11 cellular contexts compared by ENCODE assay signal in the genomic region with DNA sequence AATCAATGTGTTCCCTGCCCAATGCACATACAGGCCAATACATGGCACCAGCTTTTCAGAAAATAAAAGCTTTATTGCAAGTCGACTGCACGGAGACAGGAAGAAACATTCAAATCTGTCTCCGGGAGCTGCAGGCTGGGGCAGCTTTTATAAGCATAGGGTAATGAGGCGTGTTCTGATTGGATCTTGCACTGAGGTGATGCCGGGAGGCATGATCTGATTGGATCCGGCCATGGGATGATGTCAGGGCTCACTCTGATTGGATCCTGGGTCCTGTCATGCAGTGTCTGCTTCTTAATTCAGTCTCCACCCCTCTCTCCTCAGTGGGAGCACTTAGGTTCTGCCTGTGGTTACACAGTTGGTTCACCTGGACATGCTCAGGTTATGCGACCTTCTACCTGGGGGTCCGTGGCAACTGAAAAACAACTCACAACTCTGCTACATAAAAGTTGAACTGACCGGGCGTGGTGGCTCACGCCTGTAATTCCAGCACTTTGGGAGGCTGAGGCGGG. TPM values are rescaled to one million over a fixed set of nuclear protein-coding genes. Genes with fewer than 3 reads are reported as not detected.
DNase-seq lines count a peak whose midpoint lies in the region; ATAC-seq and TF ChIP-seq lines count a peak whose summit lies in the region.
"Had no signal": no experiment of that assay in that cellular context is flagged by ENCODE, and none has a peak within 500 bp of the region (broad histone marks: within the 10 kb centered on the region; RNA-seq: fewer than 3 reads in every experiment).

No MANE protein-coding gene starts in this region.

- no peak overlapping the region for H3K27ac ChIP-seq in adrenal gland
- H3K27ac ChIP-seq: thoracic aorta had no signal

- H3K4me1 ChIP-seq in adrenal gland (replicated peaks in 1 of 2) = no peaks in the 10 kb centered on the region

- peaks cover 6% of the 10 kb centered on the region for H3K27me3 Mint-ChIP-seq in activated naive CD8-positive, alpha-beta T cell treated with anti-CD3 and anti-CD28 coated beads for 36 hours

- peak overlapping the region in 1 of 2 donors; percentile 57 for H3K27ac Mint-ChIP-seq in activated naive CD4-positive, alpha-beta T cell treated with anti-CD3 and anti-CD28 coated beads, Interleukin-2, amount 50 U/mL, for 72 hours
- H3K27ac Mint-ChIP-seq in activated naive CD8-positive, alpha-beta T cell treated with anti-CD3 and anti-CD28 coated beads for 36 hours = no peak overlapping the region
- no peak overlapping the region for H3K27ac Mint-ChIP-seq in stimulated activated effector memory CD8-positive, alpha-beta T cell treated with anti-CD3 and anti-CD28 coated beads, Interleukin-12 subunit alpha, Interleukin-12 subunit beta, amount 100 ng/mL, for 72 hours

- H3K9me3 Mint-ChIP-seq in activated naive CD4-positive, alpha-beta T cell treated with anti-CD3 and anti-CD28 coated beads, Interleukin-2, amount 50 U/mL, for 72 hours = no peaks in the 10 kb centered on the region
- no peaks in the 10 kb centered on the region for H3K9me3 Mint-ChIP-seq in activated naive CD8-positive, alpha-beta T cell treated with anti-CD3 and anti-CD28 coated beads for 36 hours
- no peaks in the 10 kb centered on the region for H3K9me3 Mint-ChIP-seq in stimulated activated effector memory CD8-positive, alpha-beta T cell treated with anti-CD3 and anti-CD28 coated beads, Interleukin-12 subunit alpha, Interleukin-12 subunit beta, amount 100 ng/mL, for 72 hours
- H3K9me3 Mint-ChIP-seq: central memory CD8-positive, alpha-beta T cell had no signal

- no peak overlapping the region for H3K4me3 ChIP-seq in adrenal gland
- H3K4me3 ChIP-seq: thoracic aorta had no signal

- no peak for TF ChIP-seq CTCF in adrenal gland (IDR thresholded peaks at IDR 0.05)

- H3K4me3 Mint-ChIP-seq in activated naive CD8-positive, alpha-beta T cell treated with anti-CD3 and anti-CD28 coated beads for 36 hours = no peak overlapping the region
- peak overlapping the region; percentile 8 for H3K4me3 Mint-ChIP-seq in stimulated activated effector memory CD8-positive, alpha-beta T cell treated with anti-CD3 and anti-CD28 coated beads, Interleukin-12 subunit alpha, Interleukin-12 subunit beta, amount 100 ng/mL, for 72 hours
- H3K4me3 Mint-ChIP-seq: central memory CD8-positive, alpha-beta T cell had no signal

- no peak for TF ChIP-seq POLR2A in adrenal gland (IDR thresholded peaks at IDR 0.05)

- intact Hi-C loops in adrenal gland (cut with DNase I) = no loop called here

- H3K27me3 ChIP-seq in adrenal gland = no peaks in the 10 kb centered on the region

- no peaks in the 10 kb centered on the region for H3K36me3 Mint-ChIP-seq in activated naive CD4-positive, alpha-beta T cell treated with anti-CD3 and anti-CD28 coated beads, Interleukin-2, amount 50 U/mL, for 72 hours
- H3K36me3 Mint-ChIP-seq in activated naive CD8-positive, alpha-beta T cell treated with anti-CD3 and anti-CD28 coated beads for 36 hours = no peaks in the 10 kb centered on the region
- H3K36me3 Mint-ChIP-seq in stimulated activated effector memory CD8-positive, alpha-beta T cell treated with anti-CD3 and anti-CD28 coated beads, Interleukin-12 subunit alpha, Interleukin-12 subunit beta, amount 100 ng/mL, for 72 hours = no peaks in the 10 kb centered on the region

- peak; percentile 80 to 83 for ATAC-seq in activated naive CD4-positive, alpha-beta T cell treated with anti-CD3 and anti-CD28 coated beads, Interleukin-2, amount 50 U/mL, for 72 hours
- ATAC-seq in stimulated activated effector memory CD8-positive, alpha-beta T cell treated with anti-CD3 and anti-CD28 coated beads, Interleukin-12 subunit alpha, Interleukin-12 subunit beta, amount 100 ng/mL, for 72 hours = peak; percentile 69

- no peak for DNase-seq in activated naive CD4-positive, alpha-beta T cell treated with anti-CD3 and anti-CD28 coated beads, Interleukin-2, amount 50 U/mL, for 72 hours (ENCODE audit: low spot score in 2 of 2)
- no peak for DNase-seq in activated naive CD4-positive, alpha-beta T cell (lab: John Stamatoyannopoulos, UW)
- DNase-seq in NCI-H1436 (lab: John Stamatoyannopoulos, UW) (peak; percentile 92), NCI-H1930 (lab: John Stamatoyannopoulos, UW) (no peak), adrenal gland (no peak), NCI-H128 (lab: John Stamatoyannopoulos, UW; ENCODE audit: unreplicated experiment) (no peak)
- DNase-seq in activated naive CD8-positive, alpha-beta T cell treated with anti-CD3 and anti-CD28 coated beads for 36 hours = peak; percentile 23
- no peak for DNase-seq in stimulated activated effector memory CD8-positive, alpha-beta T cell treated with anti-CD3 and anti-CD28 coated beads, Interleukin-12 subunit alpha, Interleukin-12 subunit beta, amount 100 ng/mL, for 72 hours (ENCODE audit: low spot score in 2 of 2)

- WGBS in adrenal gland, 4 donors = 45 to 74% (median 72%) methylated on average over 5 to 12 of the region's 12 CpGs

- no peaks in the 10 kb centered on the region for H3K9me3 ChIP-seq in adrenal gland (replicated peaks in 1 of 3)
- H3K9me3 ChIP-seq: thoracic aorta had no signal

- peaks cover 3% of the 10 kb centered on the region for H3K4me1 Mint-ChIP-seq in activated naive CD8-positive, alpha-beta T cell treated with anti-CD3 and anti-CD28 coated beads for 36 hours
- H3K4me1 Mint-ChIP-seq in stimulated activated effector memory CD8-positive, alpha-beta T cell treated with anti-CD3 and anti-CD28 coated beads, Interleukin-12 subunit alpha, Interleukin-12 subunit beta, amount 100 ng/mL, for 72 hours = peaks cover 12% of the 10 kb centered on the region

- H3K36me3 ChIP-seq in adrenal gland (replicated peaks in 1 of 2) = no peaks in the 10 kb centered on the region
- H3K36me3 ChIP-seq: thoracic aorta had no signal

RNA-seq across cellular contexts. Expression of a gene that starts 11.8 kb away (rescaled TPM):
- total RNA-seq in activated naive CD4-positive, alpha-beta T cell treated with anti-CD3 and anti-CD28 coated beads, Interleukin-2, amount 50 U/mL, for 72 hours = under 1 TPM in 1 of 2 donors, not detected in 1; 0.02 TPM
- not detected for total RNA-seq in activated naive CD8-positive, alpha-beta T cell treated with anti-CD3 and anti-CD28 coated beads for 36 hours
- under 1 TPM in 1 of 8 donors, not detected in 7; 0.04 TPM for total RNA-seq in adrenal gland
- polyA plus RNA-seq in adrenal gland = under 1 TPM in 2 of 3 donors, not detected in 1; 0.03 to 0.64 TPM
- total RNA-seq: myocyte, thoracic aorta had no signal

RNA-seq across cellular contexts. Expression of a gene that starts 48.0 kb away (rescaled TPM):
- total RNA-seq in activated naive CD4-positive, alpha-beta T cell treated with anti-CD3 and anti-CD28 coated beads, Interleukin-2, amount 50 U/mL, for 72 hours = 10 to 100 TPM; 18.4 to 22.4 TPM
- 10 to 100 TPM; 12.8 to 13.2 TPM for total RNA-seq in activated naive CD8-positive, alpha-beta T cell treated with anti-CD3 and anti-CD28 coated beads for 36 hours
- 10 to 100 TPM; 12.2 to 64.4 (median 35.8) TPM for total RNA-seq in adrenal gland
- 10 to 100 TPM in 2 of 3 donors, 1 to 10 TPM in 1; 5.5 to 34.9 (median 26.5) TPM for polyA plus RNA-seq in adrenal gland
- total RNA-seq: myocyte had no signal

Comparison
In these comparisons a context has a peak if more than half of its experiments do, and no peak if none do; other contexts are left out.
1. DNase-seq: peak in NCI-H1436 (single experiment) and activated naive CD8-positive, alpha-beta T cell treated with anti-CD3 and anti-CD28 coated beads for 36 hours (single experiment); none in activated naive CD4-positive, alpha-beta T cell treated with anti-CD3 and anti-CD28 coated beads, Interleukin-2, amount 50 U/mL, for 72 hours (0 of 2), activated naive CD4-positive, alpha-beta T cell (0 of 4), stimulated activated effector memory CD8-positive, alpha-beta T cell treated with anti-CD3 and anti-CD28 coated beads, Interleukin-12 subunit alpha, Interleukin-12 subunit beta, amount 100 ng/mL, for 72 hours (0 of 2), NCI-H1930 (0 of 2), adrenal gland (0 of 7) and NCI-H128 (single experiment).